Comparison of ENCODE assay signal across 21 cellular contexts in the genomic region with DNA sequence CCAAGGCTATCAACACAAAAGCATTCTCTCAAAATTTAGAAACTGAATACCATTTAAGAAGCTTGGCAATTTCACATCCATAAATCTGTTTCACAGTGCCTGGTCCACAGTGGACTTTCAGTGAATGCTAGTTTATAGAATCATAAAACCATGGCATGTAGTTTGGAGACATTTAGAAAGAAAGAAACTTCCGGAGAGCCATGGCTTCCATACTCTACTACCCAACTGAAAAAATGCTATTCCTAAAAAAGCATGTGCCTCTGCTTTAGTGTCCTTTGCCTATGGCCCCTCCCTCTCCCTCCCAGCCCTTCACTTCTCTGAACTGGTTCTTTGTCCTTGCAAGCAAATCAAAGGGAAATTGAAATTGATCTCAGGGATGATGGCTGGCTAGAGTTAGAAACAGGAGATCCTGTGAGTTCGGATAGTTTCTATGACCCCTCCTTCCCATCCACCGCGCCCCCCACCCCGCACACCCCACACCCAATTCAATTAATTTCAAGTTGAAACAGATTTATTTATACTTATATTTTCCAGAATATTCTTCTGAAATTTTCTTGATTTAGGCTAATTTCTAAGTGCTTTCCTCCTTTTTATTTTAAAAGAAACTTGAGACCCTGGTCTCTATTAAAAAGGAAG.
A peak's percentile ranks its signal among the peaks of the same experiment; 100 is the strongest.
DNase-seq lines count a peak whose midpoint lies in the region; ATAC-seq and TF ChIP-seq lines count a peak whose summit lies in the region.
"Had no signal": no experiment of that assay in that cellular context is flagged by ENCODE, and none has a peak within 500 bp of the region (broad histone marks: within the 10 kb centered on the region; RNA-seq: fewer than 3 reads in every experiment).

No MANE protein-coding gene starts in this region.

- TF ChIP-seq CTCF in DND-41 (IDR thresholded peaks at IDR 0.05; ENCODE audit: borderline replicate concordance, extremely low read depth, low read length, poor library complexity, severe bottlenecking): no peak

- no peaks in the 10 kb centered on the region for H4K20me1 ChIP-seq in DND-41 (ENCODE audit: insufficient read depth, low read length)

- H3K56ac ChIP-seq in mesendoderm (ENCODE audit: low read length): no peak overlapping the region

- no peak overlapping the region for H3K4ac ChIP-seq in mesendoderm (ENCODE audit: low read depth, low read length)

- no peak overlapping the region for H4K5ac ChIP-seq in mesendoderm (ENCODE audit: low read length)

- H3K27ac ChIP-seq in DND-41 (ENCODE audit: low read length) (peak overlapping the region; percentile 81), mesendoderm (ENCODE audit: low read depth, low read length) (no peak overlapping the region)
- H3K27ac ChIP-seq: 22Rv1, C4-2B, dorsolateral prefrontal cortex, KMS-11, lower lobe of right lung, prostate gland, thyroid gland had no signal

- no peak overlapping the region for H3K23ac ChIP-seq in mesendoderm (ENCODE audit: low read length)

- no peak overlapping the region for H3K18ac ChIP-seq in mesendoderm (ENCODE audit: low read length)

- no peaks in the 10 kb centered on the region for H3K27me3 ChIP-seq in DND-41 (ENCODE audit: insufficient read depth, low read length, poor library complexity)
- H3K27me3 ChIP-seq in mesendoderm (ENCODE audit: insufficient read depth, low read length, poor library complexity): no peaks in the 10 kb centered on the region
- H3K27me3 ChIP-seq: thyroid gland had no signal

- H2BK120ac ChIP-seq in mesendoderm (ENCODE audit: low read depth, low read length): no peak overlapping the region

- no peak overlapping the region for H2BK15ac ChIP-seq in mesendoderm (replicated peaks; ENCODE audit: low read depth)

- H3K9ac ChIP-seq in DND-41 (ENCODE audit: low read depth, low read length) (peak overlapping the region; percentile 6; the same call in 1 of the 2 replicates), mesendoderm (ENCODE audit: low read length) (no peak overlapping the region)
- H3K9ac ChIP-seq: KMS-11 had no signal

- H4K8ac ChIP-seq in mesendoderm (ENCODE audit: low read depth, low read length): peak overlapping the region; percentile 28

- no peaks in the 10 kb centered on the region for H3K27me3 Mint-ChIP-seq in activated T-helper 17 cell treated with anti-CD3 and anti-CD28 coated beads, Interleukin-2, amount 50 U/mL, for 72 hours

- no peaks in the 10 kb centered on the region for H3K9me3 Mint-ChIP-seq in activated T-helper 17 cell treated with anti-CD3 and anti-CD28 coated beads, Interleukin-2, amount 50 U/mL, for 72 hours

- no peak overlapping the region for H2AK5ac ChIP-seq in mesendoderm (ENCODE audit: low read length)

- H3K4me1 Mint-ChIP-seq in activated T-helper 17 cell treated with anti-CD3 and anti-CD28 coated beads, Interleukin-2, amount 50 U/mL, for 72 hours: peaks cover 8% of the 10 kb centered on the region

- H3K4me1 ChIP-seq in DND-41 (ENCODE audit: insufficient read depth, low read length) (peaks cover 51% of the 10 kb centered on the region), mesendoderm (ENCODE audit: control insufficient read depth, low read depth, low read length) (no peaks in the 10 kb centered on the region)
- H3K4me1 ChIP-seq: HAP-1, prostate gland, thyroid gland had no signal

- 0 out of 4 replicates have a peak overlapping the region, but pooled peaks of 1 of the 2 experiments have one; percentile 26 for H3K4me3 ChIP-seq in DND-41 (ENCODE audit: low read depth in 1 of 2, low read length in 2 of 2)
- no peak overlapping the region for H3K4me3 ChIP-seq in mesendoderm (ENCODE audit: low read length)
- H3K4me3 ChIP-seq: dorsolateral prefrontal cortex, HAP-1, lower lobe of right lung, prostate gland, thyroid gland had no signal

- peak overlapping the region; percentile 56 for H3K4me2 ChIP-seq in DND-41 (ENCODE audit: insufficient read depth, low read length)
- no peak overlapping the region for H3K4me2 ChIP-seq in mesendoderm (ENCODE audit: low read length)
- H3K4me2 ChIP-seq: KMS-11 had no signal

- DNase-seq in DMS53 (lab: John Stamatoyannopoulos, UW) (peak; percentile 33), DMS53 treated with DMSO at 0.1 percent for 48 hours (lab: John Stamatoyannopoulos, UW; ENCODE audit: unreplicated experiment) (no peak), DND-41 (peak; percentile 55), mesendoderm (peak; percentile 21), Right ventricle myocardium superior (no peak), NCI-H146 treated with DMSO at 0.1 percent for 48 hours (lab: John Stamatoyannopoulos, UW; ENCODE audit: unreplicated experiment) (no peak)
- DNase-seq: activated CD4-positive, CD25-positive, alpha-beta regulatory T cell; activated CD8-positive, alpha-beta memory T cell treated with anti-CD3 and anti-CD28 coated beads, Interleukin-2, amount 50 U/mL, for 48 hours; DMS79 treated with DMSO at 0.1 percent for 48 hours; dorsolateral prefrontal cortex; lower lobe of right lung; NCI-H1092; NCI-H2107; thyroid gland had no signal

- H3K27ac Mint-ChIP-seq in activated T-helper 17 cell treated with anti-CD3 and anti-CD28 coated beads, Interleukin-2, amount 50 U/mL, for 72 hours: peak overlapping the region; percentile 67

- no peaks in the 10 kb centered on the region for H3K36me3 Mint-ChIP-seq in activated T-helper 17 cell treated with anti-CD3 and anti-CD28 coated beads, Interleukin-2, amount 50 U/mL, for 72 hours (ENCODE audit: low read depth)

- no peaks in the 10 kb centered on the region for H3K79me1 ChIP-seq in mesendoderm (ENCODE audit: low read length)

- no peaks in the 10 kb centered on the region for H3K9me3 ChIP-seq in DND-41 (ENCODE audit: insufficient read depth, low read length, severe bottlenecking)
- H3K9me3 ChIP-seq: HAP-1, lower lobe of right lung, prostate gland, thyroid gland had no signal

- H3K79me2 ChIP-seq in DND-41 (ENCODE audit: insufficient read depth, low read length) (no peaks in the 10 kb centered on the region), mesendoderm (ENCODE audit: control insufficient read depth, insufficient read depth, low read length) (no peaks in the 10 kb centered on the region)

- H3K36me3 ChIP-seq in DND-41 (ENCODE audit: insufficient read depth, low read length) (no peaks in the 10 kb centered on the region), mesendoderm (ENCODE audit: control insufficient read depth, insufficient read depth, low read length) (no peaks in the 10 kb centered on the region)
- H3K36me3 ChIP-seq: HAP-1, lower lobe of right lung, prostate gland, thyroid gland had no signal

- ATAC-seq in DND-41 (ENCODE audit: insufficient read depth, low read depth) (peak; percentile 52), GM18858 (IDR thresholded peaks at IDR 0.05; ENCODE audit: unreplicated experiment) (no peak), Right ventricle myocardium superior (ENCODE audit: poor library complexity) (no peak)
- ATAC-seq in activated T-helper 17 cell treated with anti-CD3 and anti-CD28 coated beads, Interleukin-2, amount 50 U/mL, for 72 hours (replicated peaks): no peak

- intact Hi-C loops in Right ventricle myocardium superior (cut with DNase I): no loop called here

- no CpG with 5 or more reads among the region's 5 CpGs for WGBS in mesendoderm (ENCODE audit: extremely low coverage, insufficient coverage, low lambda C conversion rate)

- no peak overlapping the region for H2BK5ac ChIP-seq in mesendoderm (ENCODE audit: low read length)

- peak overlapping the region; percentile 56; the same call in 1 of the 2 replicates for H2AFZ ChIP-seq in DND-41 (ENCODE audit: low read depth, low read length)

- H3K4me3 Mint-ChIP-seq in activated T-helper 17 cell treated with anti-CD3 and anti-CD28 coated beads, Interleukin-2, amount 50 U/mL, for 72 hours: peak overlapping the region; percentile 27

Comparison
In these comparisons a context has a peak if more than half of its experiments do, and no peak if none do; other contexts are left out.
1. DNase-seq: peak in DMS53 (single experiment), DND-41 (single experiment) and mesendoderm (single experiment); none in DMS53 treated with DMSO at 0.1 percent for 48 hours (single experiment), Right ventricle myocardium superior (single experiment) and NCI-H146 treated with DMSO at 0.1 percent for 48 hours (single experiment).